1 cellular context compared by ENCODE assay signal in genomic region chr2:73085691-73086090, GRCh38.
TF ChIP-seq lines count a peak whose summit lies in the region.

No MANE protein-coding gene starts in this region.

TF ChIP-seq in GM23338, 12 proteins besides CTCF, POLR2A, EP300 and RAD21 (continued from another document):
- TF ChIP-seq ZNF462 (CRISPR knock-in tag; IDR thresholded peaks at IDR 0.05) (no peak), NANOG (IDR thresholded peaks at IDR 0.05; ENCODE audit: borderline replicate concordance) (no peak), CREB1 (CRISPR knock-in tag; IDR thresholded peaks at IDR 0.05; ENCODE audit: low read depth) (no peak), REST (IDR thresholded peaks at IDR 0.05; ENCODE audit: unreplicated experiment) (no peak), STAT1 (IDR thresholded peaks at IDR 0.05; ENCODE audit: unreplicated experiment) (no peak), ETS1 (IDR thresholded peaks at IDR 0.05) (no peak)
